In genomic region chr7:3455826-3456444, GRCh38 we compare ENCODE assay signal across 31 cellular contexts.
DNase-seq lines count a peak whose midpoint lies in the region; ATAC-seq, FAIRE-seq and TF ChIP-seq lines count a peak whose summit lies in the region.
"Had no signal": no experiment of that assay in that cellular context is flagged by ENCODE, and none has a peak within 500 bp of the region (broad histone marks: within the 10 kb centered on the region; RNA-seq: fewer than 3 reads in every experiment).

No MANE protein-coding gene starts in this region.

- H3K9ac ChIP-seq in astrocyte (ENCODE audit: low read length): peak overlapping the region; percentile 13
- no peak overlapping the region for H3K9ac ChIP-seq in mesendoderm (ENCODE audit: low read length)

- peaks cover 5% of the 10 kb centered on the region for H3K4me1 ChIP-seq in astrocyte (ENCODE audit: insufficient read depth, low read length)
- H3K4me1 ChIP-seq in mesendoderm (ENCODE audit: control insufficient read depth, low read depth, low read length): no peaks in the 10 kb centered on the region
- H3K4me1 ChIP-seq: gastrocnemius medialis, sigmoid colon, stomach, tibial nerve had no signal

- peak overlapping the region; percentile 95 for H3K27ac Mint-ChIP-seq in astrocyte (ENCODE audit: unreplicated experiment)
- H3K27ac Mint-ChIP-seq: activated CD4-positive, alpha-beta memory T cell treated with anti-CD3 and anti-CD28 coated beads for 36 hours; activated T-helper 2 cell treated with anti-CD3 and anti-CD28 coated beads, Interferon-gamma antibody, Interleukin-2, Interleukin-4, amounts not matched to agents 10 μg/mL and 5 μg/mL and 100 μg/mL, durations not matched to agents 14 hours and 24 hours and 36 hours; CD4-positive, alpha-beta memory T cell; dendritic cell treated with granulocyte-macrophage colony-stimulating factor and Interleukin-4, amounts not matched to agents 40 ng/mL and 50 ng/mL, for 4 days; HFFc6; natural killer cell; T-cell had no signal

- no peak for TF ChIP-seq CTCF in astrocyte (IDR thresholded peaks at IDR 0.05; ENCODE audit: insufficient read depth, low read depth, low read length)
- no peak for TF ChIP-seq CTCF in epithelial cell of esophagus (IDR thresholded peaks at IDR 0.05; ENCODE audit: insufficient read depth, low read depth, low read length, missing control alignments)

- H3K9me3 ChIP-seq in astrocyte (ENCODE audit: insufficient read depth, low read depth, low read length): no peaks in the 10 kb centered on the region
- H3K9me3 ChIP-seq: gastrocnemius medialis, pancreas, sigmoid colon had no signal

- H3K23ac ChIP-seq in mesendoderm (ENCODE audit: low read length): no peak overlapping the region

- no peak overlapping the region for H2AFZ ChIP-seq in astrocyte (ENCODE audit: low read depth, low read length)

- DNase-seq in ACHN (peak; percentile 35), astrocyte (ENCODE audit: low read depth) (peak; percentile 52), epithelial cell of esophagus (ENCODE audit: low read depth) (peak; percentile 20), mesendoderm (peak; percentile 88), EL (no peak), NCI-H524 treated with DMSO at 0.1 percent for 48 hours (lab: John Stamatoyannopoulos, UW) (no peak)
- DNase-seq in central memory CD4-positive, alpha-beta T cell: no peak
- DNase-seq: 8988T; activated CD4-positive, alpha-beta memory T cell treated with anti-CD3 and anti-CD28 coated beads for 36 hours; AML-193; CD4-positive, alpha-beta memory T cell; gastrocnemius medialis; HFFc6; hippocampal formation; KBM-7; left ventricle myocardium superior; natural killer cell; NCI-H1436; NCI-H524; NK-92 treated with Interleukin-12 subunit alpha and Interleukin-12 subunit beta, amount 100 ng/mL, for 24 hours; pancreas; sigmoid colon; stomach; T-cell had no signal

- peaks cover 44% of the 10 kb centered on the region for H3K4me1 Mint-ChIP-seq in astrocyte (ENCODE audit: low read depth, unreplicated experiment)
- H3K4me1 Mint-ChIP-seq: natural killer cell had no signal

- H4K8ac ChIP-seq in mesendoderm (ENCODE audit: low read depth, low read length): no peak overlapping the region

- no peak overlapping the region for H3K56ac ChIP-seq in mesendoderm (ENCODE audit: low read length)

- H3K79me2 ChIP-seq in astrocyte (ENCODE audit: insufficient read depth, low read length) (no peaks in the 10 kb centered on the region), mesendoderm (ENCODE audit: control insufficient read depth, insufficient read depth, low read length) (no peaks in the 10 kb centered on the region)

- no peak overlapping the region for H2AK5ac ChIP-seq in mesendoderm (ENCODE audit: low read length)

- H3K36me3 Mint-ChIP-seq in astrocyte (ENCODE audit: low read depth, unreplicated experiment): no peaks in the 10 kb centered on the region
- H3K36me3 Mint-ChIP-seq: activated CD4-positive, alpha-beta memory T cell treated with anti-CD3 and anti-CD28 coated beads for 36 hours; CD4-positive, alpha-beta memory T cell; natural killer cell; T-cell had no signal

- no peak overlapping the region for H2BK15ac ChIP-seq in mesendoderm (replicated peaks; ENCODE audit: low read depth)

- H3K4me3 ChIP-seq in astrocyte (ENCODE audit: insufficient read depth, low read depth, low read length) (no peak overlapping the region), epithelial cell of esophagus (ENCODE audit: low read length) (no peak overlapping the region), mesendoderm (ENCODE audit: low read length) (no peak overlapping the region)
- H3K4me3 ChIP-seq: cardiac muscle cell, gastrocnemius medialis, pancreas, sigmoid colon, stomach, tibial nerve had no signal

- no peak overlapping the region for H3K18ac ChIP-seq in mesendoderm (ENCODE audit: low read length)

- no peak overlapping the region for H2BK120ac ChIP-seq in mesendoderm (ENCODE audit: low read depth, low read length)

- no peaks in the 10 kb centered on the region for H3K9me3 Mint-ChIP-seq in astrocyte (ENCODE audit: unreplicated experiment)
- H3K9me3 Mint-ChIP-seq: activated CD4-positive, alpha-beta memory T cell treated with anti-CD3 and anti-CD28 coated beads for 36 hours; dendritic cell treated with granulocyte-macrophage colony-stimulating factor and Interleukin-4, amounts not matched to agents 40 ng/mL and 50 ng/mL, for 4 days; natural killer cell had no signal

- H3K27me3 Mint-ChIP-seq in astrocyte (ENCODE audit: low read depth, unreplicated experiment): no peaks in the 10 kb centered on the region
- H3K27me3 Mint-ChIP-seq: activated CD4-positive, alpha-beta memory T cell treated with anti-CD3 and anti-CD28 coated beads for 36 hours had no signal

- H3K79me1 ChIP-seq in mesendoderm (ENCODE audit: low read length): no peaks in the 10 kb centered on the region

- in situ Hi-C loops in ACHN (cut with HindIII; ENCODE audit: low pct_ligation_motif_present, low pct_unique_long_range_greater_than_20kb, low sequenced_read_pairs): no loop called here

- FAIRE-seq in astrocyte (lab: Jason Lieb, UNC): no peak
- FAIRE-seq: pancreas had no signal

- ATAC-seq in HG02840 (IDR thresholded peaks at IDR 0.05; ENCODE audit: low FRiP score, unreplicated experiment): no peak
- ATAC-seq: gastrocnemius medialis, left ventricle myocardium superior, natural killer cell, Panc1, pancreas, T-cell had no signal

- peak overlapping the region; percentile 12 for H3K4me2 ChIP-seq in astrocyte (ENCODE audit: low read length)
- no peak overlapping the region for H3K4me2 ChIP-seq in mesendoderm (ENCODE audit: low read length)

- H3K27me3 ChIP-seq in astrocyte (ENCODE audit: insufficient read depth, low read length) (no peaks in the 10 kb centered on the region), mesendoderm (ENCODE audit: insufficient read depth, low read length, poor library complexity) (no peaks in the 10 kb centered on the region)
- H3K27me3 ChIP-seq: cardiac muscle cell, gastrocnemius medialis, pancreas, sigmoid colon, stomach, tibial nerve had no signal

- WGBS in mesendoderm (ENCODE audit: extremely low coverage, insufficient coverage, low lambda C conversion rate): no CpG with 5 or more reads among the region's 1 CpG

- no peak overlapping the region for H3K4ac ChIP-seq in mesendoderm (ENCODE audit: low read depth, low read length)

- no peak overlapping the region for H4K5ac ChIP-seq in mesendoderm (ENCODE audit: low read length)

- H2BK5ac ChIP-seq in mesendoderm (ENCODE audit: low read length): no peak overlapping the region

- no peaks in the 10 kb centered on the region for H4K20me1 ChIP-seq in astrocyte (ENCODE audit: insufficient read depth, low read length)

- H3K27ac ChIP-seq in astrocyte (ENCODE audit: low read depth, low read length) (peak overlapping the region; percentile 22), mesendoderm (ENCODE audit: low read depth, low read length) (no peak overlapping the region)
- H3K27ac ChIP-seq: cardiac muscle cell, epithelial cell of prostate, gastrocnemius medialis, pancreas, sigmoid colon, stomach, tibial nerve had no signal

- peak overlapping the region; percentile 60 for H3K4me3 Mint-ChIP-seq in astrocyte (ENCODE audit: unreplicated experiment)
- H3K4me3 Mint-ChIP-seq: activated CD4-positive, alpha-beta memory T cell treated with anti-CD3 and anti-CD28 coated beads for 36 hours; CD4-positive, alpha-beta memory T cell; dendritic cell treated with granulocyte-macrophage colony-stimulating factor and Interleukin-4, amounts not matched to agents 40 ng/mL and 50 ng/mL, for 4 days; HFFc6; natural killer cell; T-cell had no signal

- H3K36me3 ChIP-seq in astrocyte (ENCODE audit: insufficient read depth, low read length) (no peaks in the 10 kb centered on the region), mesendoderm (ENCODE audit: control insufficient read depth, insufficient read depth, low read length) (no peaks in the 10 kb centered on the region)
- H3K36me3 ChIP-seq: cardiac muscle cell, gastrocnemius medialis, pancreas, sigmoid colon, stomach had no signal

Comparison
In these comparisons a context has a peak if more than half of its experiments do, and no peak if none do; other contexts are left out.
1. DNase-seq: peak in ACHN (single experiment), astrocyte (single experiment), epithelial cell of esophagus (single experiment) and mesendoderm (single experiment); none in EL (single experiment), central memory CD4-positive, alpha-beta T cell (single experiment) and NCI-H524 treated with DMSO at 0.1 percent for 48 hours (single experiment).